ENCODE assay signal across 8 cellular contexts in the genomic region with DNA sequence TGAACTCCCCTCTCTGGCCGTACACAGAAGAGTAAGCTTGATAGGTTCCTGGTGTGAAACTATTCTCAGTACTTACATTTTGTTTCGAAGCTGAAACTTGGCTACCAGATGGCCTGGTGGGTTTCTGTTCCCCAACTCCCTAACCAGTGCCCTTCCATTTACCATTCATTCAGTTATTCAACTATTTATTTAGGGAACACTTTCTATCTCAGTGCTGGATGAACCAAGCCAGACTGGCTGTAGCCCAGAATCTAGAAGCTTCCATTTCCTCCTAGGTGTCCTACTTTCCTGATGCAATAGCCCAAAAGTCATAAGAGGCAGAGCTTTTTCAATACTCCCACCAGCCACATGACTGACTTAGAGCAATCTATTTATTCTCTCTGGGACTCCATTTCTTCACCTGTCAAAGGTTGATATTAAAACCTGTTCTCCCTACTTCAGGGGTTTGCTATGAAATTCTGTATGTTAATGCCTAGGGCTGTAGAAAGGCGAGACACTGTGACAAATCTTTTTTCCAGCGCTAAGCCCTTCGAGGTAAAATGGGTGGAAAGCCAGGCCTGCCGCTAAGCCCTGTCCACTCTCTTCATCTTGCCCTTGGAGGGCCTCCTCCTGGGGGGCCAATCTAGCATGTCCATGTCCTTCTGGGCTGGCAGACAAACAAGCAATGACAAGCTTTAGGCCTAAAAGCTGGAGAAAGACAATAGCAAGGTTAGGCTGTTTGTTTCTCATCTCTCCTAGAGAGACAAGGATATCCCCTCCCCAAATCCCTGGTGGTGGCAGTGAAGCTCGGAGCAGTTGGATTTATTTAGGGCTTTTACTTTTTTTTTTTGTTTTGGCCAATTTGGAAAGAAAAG. TPM values are rescaled to one million over a fixed set of nuclear protein-coding genes. Genes with fewer than 3 reads are reported as not detected.
DNase-seq lines count a peak whose midpoint lies in the region; ATAC-seq, FAIRE-seq and TF ChIP-seq lines count a peak whose summit lies in the region.

No MANE protein-coding gene starts in this region.

- H3K27ac ChIP-seq in 22Rv1 (peak overlapping the region; percentile 47), muscle layer of colon (ENCODE audit: low read depth, low read length) (peak overlapping the region; percentile 92), pancreas (peak overlapping the region in 2 of 4 donors; percentile 44 to 47)

- H3K9me3 Mint-ChIP-seq in activated CD8-positive, alpha-beta T cell treated with anti-CD3 and anti-CD28 coated beads, Interleukin-2, amount 10 ng/mL, durations not matched to agents 7 days and 5 days (ENCODE audit: insufficient read depth) = no peaks in the 10 kb centered on the region

- H3K9me3 ChIP-seq in muscle layer of colon (ENCODE audit: low read length) (no peaks in the 10 kb centered on the region), pancreas (no peaks in the 10 kb centered on the region)

- peak overlapping the region; percentile 4 for H3K9ac ChIP-seq in muscle layer of colon (ENCODE audit: low read length)

- H3K27me3 ChIP-seq in muscle layer of colon (ENCODE audit: control insufficient read depth in 1 of 2, insufficient read depth in 2 of 2, low read length in 2 of 2) (no peaks in the 10 kb centered on the region), pancreas (no peaks in the 10 kb centered on the region)

- 74 to 79% methylated on average over 7 of the region's 7 CpGs for WGBS in pancreas, 2 donors

- peaks cover 66% of the 10 kb centered on the region for H3K4me1 ChIP-seq in muscle layer of colon (ENCODE audit: insufficient read depth, low read length)
- H3K4me1 ChIP-seq in pancreas = peaks cover 45 to 79% (median 64%) of the 10 kb centered on the region in 3 donors

- peaks cover 12% of the 10 kb centered on the region for H3K36me3 Mint-ChIP-seq in activated CD8-positive, alpha-beta T cell treated with anti-CD3 and anti-CD28 coated beads, Interleukin-2, amount 10 ng/mL, durations not matched to agents 7 days and 5 days (ENCODE audit: low read depth)

- H3K4me1 Mint-ChIP-seq in activated CD8-positive, alpha-beta T cell treated with anti-CD3 and anti-CD28 coated beads, Interleukin-2, amount 10 ng/mL, durations not matched to agents 7 days and 5 days (ENCODE audit: low read depth) = peaks cover 81% of the 10 kb centered on the region

- ATAC-seq in GM18909 (IDR thresholded peaks at IDR 0.05; ENCODE audit: poor library complexity, unreplicated experiment) (peak; percentile 18), GM18861 (IDR thresholded peaks at IDR 0.05; ENCODE audit: unreplicated experiment) (no peak), pancreas (no peak)
- no peak for ATAC-seq in activated CD8-positive, alpha-beta T cell treated with anti-CD3 and anti-CD28 coated beads, Interleukin-2, amount 10 ng/mL, durations not matched to agents 7 days and 5 days

- POLR2A ChIA-PET in activated CD8-positive, alpha-beta T cell treated with anti-CD3 and anti-CD28 coated beads, Interleukin-2, amount 10 ng/mL, durations not matched to agents 7 days and 5 days (lab: Charles Lee) = interaction anchor here (0.9 to 7.8 kb wide), 4 partner anchors 7 to 83 kb away, joined by 3 to 107 read pairs (median 4); a partner anchor contains a TSS

- CTCF ChIA-PET in activated CD8-positive, alpha-beta T cell treated with anti-CD3 and anti-CD28 coated beads, Interleukin-2, amount 10 ng/mL, durations not matched to agents 7 days and 5 days (lab: Charles Lee) = interaction anchor here (0.6 to 2.4 kb wide), 12 partner anchors 8 to 163 kb away, joined by 3 to 12 read pairs (median 4); no protein-coding TSS in a partner anchor

- H3K27me3 Mint-ChIP-seq in activated CD8-positive, alpha-beta T cell treated with anti-CD3 and anti-CD28 coated beads, Interleukin-2, amount 10 ng/mL, durations not matched to agents 7 days and 5 days (ENCODE audit: low read depth) = no peaks in the 10 kb centered on the region

- TF ChIP-seq CTCF in 22Rv1 (IDR thresholded peaks at IDR 0.05) (no peak), pancreas (IDR thresholded peaks at IDR 0.05) (no peak)

- H3K36me3 ChIP-seq in muscle layer of colon (ENCODE audit: insufficient read depth, low read length) (no peaks in the 10 kb centered on the region), pancreas (no peaks in the 10 kb centered on the region)

- intact Hi-C loops in pancreas (cut with DNase I) = no loop called here

- DNase-seq in activated CD8-positive, alpha-beta T cell treated with anti-CD3 and anti-CD28 coated beads, Interleukin-2, amount 10 ng/mL, durations not matched to agents 7 days and 5 days = no peak
- no peak for DNase-seq in pancreas
- no peak for DNase-seq in NCI-H226
- no peak for DNase-seq in LoVo (ENCODE audit: low spot score)

- H3K4me3 Mint-ChIP-seq in activated CD8-positive, alpha-beta T cell treated with anti-CD3 and anti-CD28 coated beads, Interleukin-2, amount 10 ng/mL, durations not matched to agents 7 days and 5 days = no peak overlapping the region

- H3K27ac Mint-ChIP-seq in activated CD8-positive, alpha-beta T cell treated with anti-CD3 and anti-CD28 coated beads, Interleukin-2, amount 10 ng/mL, durations not matched to agents 7 days and 5 days = peak overlapping the region; percentile 92

- FAIRE-seq in pancreas (lab: Jason Lieb, UNC) = no peak

- H3K4me3 ChIP-seq in muscle layer of colon (ENCODE audit: low read depth in 1 of 2, low read length in 2 of 2) (no peak overlapping the region), pancreas (no peak overlapping the region)

RNA-seq across cellular contexts. Expression of a gene that starts 8.2 kb away (rescaled TPM):
- total RNA-seq in activated CD8-positive, alpha-beta T cell treated with anti-CD3 and anti-CD28 coated beads, Interleukin-2, amount 10 ng/mL, durations not matched to agents 7 days and 5 days = 10 to 100 TPM; 34.5 to 35.6 TPM
- total RNA-seq in pancreas = 10 to 100 TPM; 15.4 to 32.2 (median 25.5) TPM
- 10 to 100 TPM in 1 of 2 donors, 1 to 10 TPM in 1; 6.2 to 13.7 TPM for polyA plus RNA-seq in pancreas
